In the genomic region with DNA sequence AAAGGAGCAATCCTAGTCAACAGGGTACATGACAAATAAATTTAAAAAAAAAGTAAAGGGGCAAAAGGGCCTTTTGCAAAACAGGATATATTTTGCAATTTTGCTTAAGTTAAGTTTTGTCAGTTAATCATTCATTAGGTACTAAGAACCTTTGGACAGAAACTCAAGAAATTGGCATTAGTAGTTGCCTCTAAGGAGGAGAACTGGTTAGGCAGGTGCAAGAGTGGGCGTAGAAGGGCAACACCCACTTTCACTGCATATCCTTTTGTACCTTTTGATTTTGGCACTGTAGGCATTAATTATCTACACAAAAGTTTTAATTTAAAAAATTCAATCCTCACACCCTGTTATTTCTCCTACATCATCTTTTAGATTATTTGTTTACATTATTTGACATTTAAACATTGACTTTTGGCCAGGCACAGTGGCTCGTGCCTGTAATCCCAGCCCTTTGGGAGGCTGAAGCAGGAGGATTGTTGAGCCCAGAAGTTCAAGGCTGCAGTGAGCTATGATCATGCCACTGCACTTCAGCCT, we compare ENCODE assay signal across 15 cellular contexts. TPM values are rescaled to one million over a fixed set of nuclear protein-coding genes. Genes with fewer than 3 reads are reported as not detected.
DNase-seq lines count a peak whose midpoint lies in the region; ATAC-seq and TF ChIP-seq lines count a peak whose summit lies in the region.
"Had no signal": no experiment of that assay in that cellular context is flagged by ENCODE, and none has a peak within 500 bp of the region (broad histone marks: within the 10 kb centered on the region; RNA-seq: fewer than 3 reads in every experiment).

No MANE protein-coding gene starts in this region.

- POLR2A ChIA-PET in PC-3 (lab: Charles Lee; ENCODE audit: unreplicated experiment) = no interaction called here
- POLR2A ChIA-PET in HEK293T (lab: Yijun Ruan, JAX) = no interaction called here

- TF ChIP-seq CTCF in PC-3 (conservative IDR thresholded peaks at IDR 0.05; ENCODE audit: low read depth, low read length) (no peak), suprapubic skin (IDR thresholded peaks at IDR 0.05) (no peak)

- intact Hi-C loops in PC-3 (cut with micrococcal nuclease) = loop anchor here (5.0 kb wide), 2 partner anchors 53 to 153 kb away; no protein-coding TSS in a partner anchor

- H3K4me3 ChIP-seq in PC-3 (ENCODE audit: low read length) (no peak overlapping the region; the same call in 1 of the 2 replicates), suprapubic skin (no peak overlapping the region)
- H3K4me3 ChIP-seq: BLaER1 treated with 17β-estradiol and CSF1 and Interleukin-3, amounts not matched to agents 10 nM and 100 nM; gastroesophageal sphincter; right atrium auricular region had no signal

- 0 out of 2 replicates have a peak, but pooled peaks cover 19% of the 10 kb centered on the region for H4K20me1 ChIP-seq in PC-3 (ENCODE audit: low read length)
- H4K20me1 ChIP-seq: BLaER1 treated with 17β-estradiol and CSF1 and Interleukin-3, amounts not matched to agents 10 nM and 100 nM had no signal

- H3K4me1 ChIP-seq in PC-3 (ENCODE audit: insufficient read depth, low read length) (peaks cover 48% of the 10 kb centered on the region), suprapubic skin (peaks cover 62% of the 10 kb centered on the region)
- H3K4me1 ChIP-seq: BLaER1 treated with 17β-estradiol and CSF1 and Interleukin-3, amounts not matched to agents 10 nM and 100 nM had no signal

- peak overlapping the region; percentile 83 for H3K4me2 ChIP-seq in PC-3 (ENCODE audit: low read length)
- H3K4me2 ChIP-seq: BLaER1 treated with 17β-estradiol and CSF1 and Interleukin-3, amounts not matched to agents 10 nM and 100 nM had no signal

- peak; percentile 91 for DNase-seq in HT-29 (ENCODE audit: low spot score)
- peak; percentile 74 for DNase-seq in PC-3
- DNase-seq in kidney tubule cell (ENCODE audit: low spot score) = peak; percentile 39
- DNase-seq in suprapubic skin (ENCODE audit: low spot score in 2 of 2) = no peak
- no peak for DNase-seq in HEK293T (ENCODE audit: extremely low spot score)
- no peak for DNase-seq in SHP77 treated with DMSO at 0.1 percent for 48 hours (lab: John Stamatoyannopoulos, UW)
- DNase-seq: EL; islet precursor cell; naive thymus-derived CD4-positive, alpha-beta T cell; NCI-H187; NK-92 treated with Interleukin-12 subunit alpha and Interleukin-12 subunit beta, amount 100 ng/mL, for 24 hours had no signal

- no TSS peak for BruUV-seq in PC-3 (replicated peaks; lab: Mats Ljungman, UMichigan)

- CTCF ChIA-PET in PC-3 (lab: Charles Lee) = no interaction called here
- CTCF ChIA-PET in HEK293T (lab: Yijun Ruan, JAX) = interaction anchor here (1.0 to 1.4 kb wide), 2 partner anchors 119 to 152 kb away, joined by 3 read pairs; no protein-coding TSS in a partner anchor

- H3K9ac ChIP-seq in PC-3 (ENCODE audit: low read length) = no peak overlapping the region
- H3K9ac ChIP-seq: BLaER1 treated with 17β-estradiol and CSF1 and Interleukin-3, amounts not matched to agents 10 nM and 100 nM had no signal

- H2AFZ ChIP-seq in PC-3 (ENCODE audit: low read length) = no peak overlapping the region

- no peaks in the 10 kb centered on the region for H3K9me3 ChIP-seq in PC-3 (ENCODE audit: low read length)
- H3K9me3 ChIP-seq in suprapubic skin = no peaks in the 10 kb centered on the region
- H3K9me3 ChIP-seq: gastroesophageal sphincter, right atrium auricular region had no signal

- TF ChIP-seq POLR2A in suprapubic skin (IDR thresholded peaks at IDR 0.05) = no peak

- no peak for TF ChIP-seq EP300 in suprapubic skin (IDR thresholded peaks at IDR 0.05)

- H3K27me3 ChIP-seq in PC-3 (ENCODE audit: low read length) (no peaks in the 10 kb centered on the region), suprapubic skin (peaks cover 5% of the 10 kb centered on the region)
- H3K27me3 ChIP-seq: BLaER1 treated with 17β-estradiol and CSF1 and Interleukin-3, amounts not matched to agents 10 nM and 100 nM; gastroesophageal sphincter; right atrium auricular region had no signal

- peaks cover 98% of the 10 kb centered on the region for H3K79me2 ChIP-seq in PC-3 (ENCODE audit: low read length)

- no peaks in the 10 kb centered on the region for H3F3A ChIP-seq in PC-3 (ENCODE audit: low read length, unreplicated experiment)

- WGBS in suprapubic skin = 50% methylated on average over 2 of the region's 2 CpGs

- H3K27ac ChIP-seq in PC-3 (ENCODE audit: low read length) = no peak overlapping the region
- peak overlapping the region; percentile 41 for H3K27ac ChIP-seq in suprapubic skin
- H3K27ac ChIP-seq: BLaER1 treated with 17β-estradiol and CSF1 and Interleukin-3, amounts not matched to agents 10 nM and 100 nM; gastroesophageal sphincter; right atrium auricular region had no signal

- H3K9me2 ChIP-seq in PC-3 (replicated peaks; ENCODE audit: low read length) = no peaks in the 10 kb centered on the region

- no peaks in the 10 kb centered on the region for H3K36me3 ChIP-seq in PC-3 (ENCODE audit: low read depth, low read length)
- no peaks in the 10 kb centered on the region for H3K36me3 ChIP-seq in suprapubic skin
- H3K36me3 ChIP-seq: BLaER1 treated with 17β-estradiol and CSF1 and Interleukin-3, amounts not matched to agents 10 nM and 100 nM; gastroesophageal sphincter; right atrium auricular region had no signal

- no peak for ATAC-seq in PC-3
- no peak for ATAC-seq in GM21717 (IDR thresholded peaks at IDR 0.05; ENCODE audit: unreplicated experiment)
- ATAC-seq: gastroesophageal sphincter; naive thymus-derived CD4-positive, alpha-beta T cell had no signal

TF ChIP-seq in HEK293T, 16 proteins besides CTCF, POLR2A, EP300 and RAD21:
- TF ChIP-seq ELF4 (IDR thresholded peaks at IDR 0.05) = no peak
- no peak for TF ChIP-seq SUZ12 (IDR thresholded peaks at IDR 0.05)
- TF ChIP-seq TARDBP (IDR thresholded peaks at IDR 0.05) = no peak
- TF ChIP-seq, protein P1, sequence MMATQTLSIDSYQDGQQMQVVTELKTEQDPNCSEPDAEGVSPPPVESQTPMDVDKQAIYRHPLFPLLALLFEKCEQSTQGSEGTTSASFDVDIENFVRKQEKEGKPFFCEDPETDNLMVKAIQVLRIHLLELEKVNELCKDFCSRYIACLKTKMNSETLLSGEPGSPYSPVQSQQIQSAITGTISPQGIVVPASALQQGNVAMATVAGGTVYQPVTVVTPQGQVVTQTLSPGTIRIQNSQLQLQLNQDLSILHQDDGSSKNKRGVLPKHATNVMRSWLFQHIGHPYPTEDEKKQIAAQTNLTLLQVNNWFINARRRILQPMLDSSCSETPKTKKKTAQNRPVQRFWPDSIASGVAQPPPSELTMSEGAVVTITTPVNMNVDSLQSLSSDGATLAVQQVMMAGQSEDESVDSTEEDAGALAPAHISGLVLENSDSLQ (IDR thresholded peaks at IDR 0.05) = no peak
- no peak for TF ChIP-seq FOXK2 (IDR thresholded peaks at IDR 0.05)
- no peak for TF ChIP-seq ZNF384 (IDR thresholded peaks at IDR 0.05)
- TF ChIP-seq CTBP1 (IDR thresholded peaks at IDR 0.05; ENCODE audit: borderline replicate concordance) = no peak
- no peak for TF ChIP-seq BHLHE40 (IDR thresholded peaks at IDR 0.05; ENCODE audit: borderline replicate concordance)
- TF ChIP-seq HDGF (IDR thresholded peaks at IDR 0.05; ENCODE audit: borderline replicate concordance) = no peak
- no peak for TF ChIP-seq NFRKB (IDR thresholded peaks at IDR 0.05)

RNA-seq across cellular contexts. Expression of a gene that starts 4.3 kb away (rescaled TPM):
- total RNA-seq in HT-29 (2014; rRNA removed; shearing (Covaris generic)) = 75.6 and 82.7 TPM in 2 replicates
- total RNA-seq in PC-3 (2014; rRNA removed) (65.9 and 68.2 TPM in 2 replicates), suprapubic skin (10 to 100 TPM; 10.4 to 19.6 (median 15.5) TPM)

Comparison
In these comparisons a context has a peak if more than half of its experiments do, and no peak if none do; other contexts are left out.
1. DNase-seq: peak in HT-29 (single experiment), PC-3 (single experiment) and kidney tubule cell (single experiment); none in suprapubic skin (0 of 2), HEK293T (single experiment) and SHP77 treated with DMSO at 0.1 percent for 48 hours (single experiment).